1 cellular context compared by ENCODE assay signal in the genomic region with DNA sequence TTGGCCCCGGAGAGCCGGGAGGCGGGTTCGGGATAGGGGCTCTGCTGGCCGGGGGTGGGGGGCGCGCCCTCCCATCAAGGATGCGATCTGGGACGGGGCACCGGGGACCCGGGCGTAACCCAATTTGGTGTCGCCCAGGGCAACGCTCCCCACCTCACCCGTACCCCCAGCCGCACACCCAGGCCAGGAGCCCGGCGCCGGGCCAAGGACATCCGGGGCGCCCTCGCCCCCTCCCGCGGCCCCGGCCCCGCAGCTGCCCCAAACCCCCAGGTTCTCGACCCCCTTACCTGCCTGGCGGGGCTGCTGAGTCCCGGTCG.
TF ChIP-seq lines count a peak whose summit lies in the region.

No MANE protein-coding gene starts in this region.

TF ChIP-seq in WTC11, 78 proteins besides CTCF, POLR2A, EP300 and RAD21 (continued from another document):
- TF ChIP-seq AR (CRISPR knock-in tag; IDR thresholded peaks at IDR 0.05), result no peak
- no peak for TF ChIP-seq ZNF671 (CRISPR knock-in tag; IDR thresholded peaks at IDR 0.05)
- TF ChIP-seq FOXP1 (CRISPR knock-in tag; IDR thresholded peaks at IDR 0.05; ENCODE audit: borderline replicate concordance), result no peak
- TF ChIP-seq RELA (CRISPR knock-in tag; IDR thresholded peaks at IDR 0.05; ENCODE audit: borderline replicate concordance), result no peak
- no peak for TF ChIP-seq KAT7 (CRISPR knock-in tag; IDR thresholded peaks at IDR 0.05; ENCODE audit: borderline replicate concordance)
- TF ChIP-seq, protein P1, sequence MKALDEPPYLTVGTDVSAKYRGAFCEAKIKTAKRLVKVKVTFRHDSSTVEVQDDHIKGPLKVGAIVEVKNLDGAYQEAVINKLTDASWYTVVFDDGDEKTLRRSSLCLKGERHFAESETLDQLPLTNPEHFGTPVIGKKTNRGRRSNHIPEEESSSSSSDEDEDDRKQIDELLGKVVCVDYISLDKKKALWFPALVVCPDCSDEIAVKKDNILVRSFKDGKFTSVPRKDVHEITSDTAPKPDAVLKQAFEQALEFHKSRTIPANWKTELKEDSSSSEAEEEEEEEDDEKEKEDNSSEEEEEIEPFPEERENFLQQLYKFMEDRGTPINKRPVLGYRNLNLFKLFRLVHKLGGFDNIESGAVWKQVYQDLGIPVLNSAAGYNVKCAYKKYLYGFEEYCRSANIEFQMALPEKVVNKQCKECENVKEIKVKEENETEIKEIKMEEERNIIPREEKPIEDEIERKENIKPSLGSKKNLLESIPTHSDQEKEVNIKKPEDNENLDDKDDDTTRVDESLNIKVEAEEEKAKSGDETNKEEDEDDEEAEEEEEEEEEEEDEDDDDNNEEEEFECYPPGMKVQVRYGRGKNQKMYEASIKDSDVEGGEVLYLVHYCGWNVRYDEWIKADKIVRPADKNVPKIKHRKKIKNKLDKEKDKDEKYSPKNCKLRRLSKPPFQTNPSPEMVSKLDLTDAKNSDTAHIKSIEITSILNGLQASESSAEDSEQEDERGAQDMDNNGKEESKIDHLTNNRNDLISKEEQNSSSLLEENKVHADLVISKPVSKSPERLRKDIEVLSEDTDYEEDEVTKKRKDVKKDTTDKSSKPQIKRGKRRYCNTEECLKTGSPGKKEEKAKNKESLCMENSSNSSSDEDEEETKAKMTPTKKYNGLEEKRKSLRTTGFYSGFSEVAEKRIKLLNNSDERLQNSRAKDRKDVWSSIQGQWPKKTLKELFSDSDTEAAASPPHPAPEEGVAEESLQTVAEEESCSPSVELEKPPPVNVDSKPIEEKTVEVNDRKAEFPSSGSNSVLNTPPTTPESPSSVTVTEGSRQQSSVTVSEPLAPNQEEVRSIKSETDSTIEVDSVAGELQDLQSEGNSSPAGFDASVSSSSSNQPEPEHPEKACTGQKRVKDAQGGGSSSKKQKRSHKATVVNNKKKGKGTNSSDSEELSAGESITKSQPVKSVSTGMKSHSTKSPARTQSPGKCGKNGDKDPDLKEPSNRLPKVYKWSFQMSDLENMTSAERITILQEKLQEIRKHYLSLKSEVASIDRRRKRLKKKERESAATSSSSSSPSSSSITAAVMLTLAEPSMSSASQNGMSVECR (CRISPR knock-in tag; IDR thresholded peaks at IDR 0.05; ENCODE audit: borderline replicate concordance), result no peak
- TF ChIP-seq, protein P2, sequence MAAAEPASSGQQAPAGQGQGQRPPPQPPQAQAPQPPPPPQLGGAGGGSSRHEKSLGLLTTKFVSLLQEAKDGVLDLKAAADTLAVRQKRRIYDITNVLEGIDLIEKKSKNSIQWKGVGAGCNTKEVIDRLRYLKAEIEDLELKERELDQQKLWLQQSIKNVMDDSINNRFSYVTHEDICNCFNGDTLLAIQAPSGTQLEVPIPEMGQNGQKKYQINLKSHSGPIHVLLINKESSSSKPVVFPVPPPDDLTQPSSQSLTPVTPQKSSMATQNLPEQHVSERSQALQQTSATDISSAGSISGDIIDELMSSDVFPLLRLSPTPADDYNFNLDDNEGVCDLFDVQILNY (CRISPR knock-in tag; IDR thresholded peaks at IDR 0.05), result no peak
- TF ChIP-seq HMGXB4 (CRISPR knock-in tag; IDR thresholded peaks at IDR 0.05), result no peak
- TF ChIP-seq CREB1 (CRISPR knock-in tag; IDR thresholded peaks at IDR 0.05), result no peak
- TF ChIP-seq, protein P3, sequence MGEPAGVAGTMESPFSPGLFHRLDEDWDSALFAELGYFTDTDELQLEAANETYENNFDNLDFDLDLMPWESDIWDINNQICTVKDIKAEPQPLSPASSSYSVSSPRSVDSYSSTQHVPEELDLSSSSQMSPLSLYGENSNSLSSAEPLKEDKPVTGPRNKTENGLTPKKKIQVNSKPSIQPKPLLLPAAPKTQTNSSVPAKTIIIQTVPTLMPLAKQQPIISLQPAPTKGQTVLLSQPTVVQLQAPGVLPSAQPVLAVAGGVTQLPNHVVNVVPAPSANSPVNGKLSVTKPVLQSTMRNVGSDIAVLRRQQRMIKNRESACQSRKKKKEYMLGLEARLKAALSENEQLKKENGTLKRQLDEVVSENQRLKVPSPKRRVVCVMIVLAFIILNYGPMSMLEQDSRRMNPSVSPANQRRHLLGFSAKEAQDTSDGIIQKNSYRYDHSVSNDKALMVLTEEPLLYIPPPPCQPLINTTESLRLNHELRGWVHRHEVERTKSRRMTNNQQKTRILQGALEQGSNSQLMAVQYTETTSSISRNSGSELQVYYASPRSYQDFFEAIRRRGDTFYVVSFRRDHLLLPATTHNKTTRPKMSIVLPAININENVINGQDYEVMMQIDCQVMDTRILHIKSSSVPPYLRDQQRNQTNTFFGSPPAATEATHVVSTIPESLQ (CRISPR knock-in tag; IDR thresholded peaks at IDR 0.05), result no peak
